9 cellular contexts compared by ENCODE assay signal in genomic region chr5:132176987-132177386, GRCh38. TPM values are rescaled to one million over a fixed set of nuclear protein-coding genes. Genes with fewer than 3 reads are reported as not detected.
DNase-seq lines count a peak whose midpoint lies in the region; ATAC-seq and TF ChIP-seq lines count a peak whose summit lies in the region.
"Had no signal": no experiment of that assay in that cellular context is flagged by ENCODE, and none has a peak within 500 bp of the region (broad histone marks: within the 10 kb centered on the region; RNA-seq: fewer than 3 reads in every experiment).

No MANE protein-coding gene starts in this region.

- H3K4me1 ChIP-seq in OCI-LY3 (ENCODE audit: low read length) (peaks cover 31% of the 10 kb centered on the region), lower lobe of right lung (no peaks in the 10 kb centered on the region), right lobe of liver (no peaks in the 10 kb centered on the region)

- DNase-seq in GM12864 (ENCODE audit: low read depth) (peak; percentile 22), erythroblast (lab: John Stamatoyannopoulos, UW) (peak; percentile 44 to 56), lower lobe of right lung (no peak), DMS79 (lab: John Stamatoyannopoulos, UW) (no peak), right lobe of liver (no peak), NCI-H2081 treated with DMSO at 0.1 percent for 48 hours (lab: John Stamatoyannopoulos, UW) (no peak)

- ATAC-seq in GM21737 (IDR thresholded peaks at IDR 0.05; ENCODE audit: unreplicated experiment) (peak; percentile 46), lower lobe of right lung (no peak), right lobe of liver (no peak)

- peak overlapping the region; percentile 64 for H3K4me2 ChIP-seq in OCI-LY3 (ENCODE audit: low read length)

- peaks cover 3% of the 10 kb centered on the region; the same call in 1 of the 2 replicates for H3K27me3 ChIP-seq in OCI-LY3 (ENCODE audit: low read depth, low read length)
- H3K27me3 ChIP-seq in lower lobe of right lung (ENCODE audit: low read depth), result no peaks in the 10 kb centered on the region
- H3K27me3 ChIP-seq in right lobe of liver, result no peaks in the 10 kb centered on the region

- H3K79me2 ChIP-seq in OCI-LY3 (ENCODE audit: low read length), result no peaks in the 10 kb centered on the region

- H3K9me3 ChIP-seq in OCI-LY3 (ENCODE audit: insufficient read depth, low read length) (no peaks in the 10 kb centered on the region), lower lobe of right lung (no peaks in the 10 kb centered on the region), right lobe of liver (no peaks in the 10 kb centered on the region)

- peak overlapping the region; percentile 19; the same call in 1 of the 2 replicates for H3K27ac ChIP-seq in OCI-LY3 (ENCODE audit: low read length)
- no peak overlapping the region for H3K27ac ChIP-seq in lower lobe of right lung
- no peak overlapping the region for H3K27ac ChIP-seq in right lobe of liver
- H3K27ac ChIP-seq: epithelial cell of prostate had no signal

- TF ChIP-seq POLR2A in erythroblast (IDR thresholded peaks at IDR 0.05; ENCODE audit: low read length), result no peak
- TF ChIP-seq POLR2A in right lobe of liver (IDR thresholded peaks at IDR 0.05), result no peak

- H3K4me3 ChIP-seq in GM12864 (ENCODE audit: low read depth, low read length), result no peak overlapping the region
- peak overlapping the region; percentile 40 for H3K4me3 ChIP-seq in OCI-LY3 (ENCODE audit: low read length)
- H3K4me3 ChIP-seq in lower lobe of right lung, result no peak overlapping the region
- no peak overlapping the region for H3K4me3 ChIP-seq in right lobe of liver

- TF ChIP-seq CTCF in GM12864 (IDR thresholded peaks at IDR 0.05; ENCODE audit: low read depth, low read length, missing control alignments) (peak; percentile 33), OCI-LY3 (IDR thresholded peaks at IDR 0.05; ENCODE audit: low read depth, low read length) (peak; percentile 42), lower lobe of right lung (IDR thresholded peaks at IDR 0.05) (no peak), right lobe of liver (IDR thresholded peaks at IDR 0.05) (peak in 1 of 4 donors; percentile 5)

- H3K9ac ChIP-seq in OCI-LY3 (ENCODE audit: low read length), result no peak overlapping the region

- WGBS in right lobe of liver (ENCODE audit: insufficient coverage, low coverage, low lambda C conversion rate, missing lambda C conversion rate), result 29% methylated on average over 3 of the region's 3 CpGs

- H2AFZ ChIP-seq in OCI-LY3 (ENCODE audit: low read depth, low read length), result no peak overlapping the region

- H3K36me3 ChIP-seq in OCI-LY3 (replicated peaks; ENCODE audit: low read depth, low read length) (no peaks in the 10 kb centered on the region), lower lobe of right lung (no peaks in the 10 kb centered on the region), right lobe of liver (no peaks in the 10 kb centered on the region)

- no peaks in the 10 kb centered on the region for H4K20me1 ChIP-seq in OCI-LY3 (ENCODE audit: insufficient read depth, low read length)

- intact Hi-C loops in lower lobe of right lung (cut with DNase I) (no loop called here), right lobe of liver (cut with DNase I) (no loop called here)

RNA-seq across cellular contexts. Expression of gene P4HA2, which starts 50.7 kb away (rescaled TPM):
- 75.7 TPM for total RNA-seq in lower lobe of right lung
- total RNA-seq in right lobe of liver, result 10 to 100 TPM; 11.5 to 23.2 (median 16.5) TPM

Comparison
In these comparisons a context has a peak if more than half of its experiments do, and no peak if none do; other contexts are left out.
1. DNase-seq: peak in GM12864 (single experiment) and erythroblast (2 of 2); none in lower lobe of right lung (single experiment), DMS79 (single experiment), right lobe of liver (0 of 3) and NCI-H2081 treated with DMSO at 0.1 percent for 48 hours (single experiment).